Comparison of ENCODE assay signal across 18 cellular contexts in the genomic region with DNA sequence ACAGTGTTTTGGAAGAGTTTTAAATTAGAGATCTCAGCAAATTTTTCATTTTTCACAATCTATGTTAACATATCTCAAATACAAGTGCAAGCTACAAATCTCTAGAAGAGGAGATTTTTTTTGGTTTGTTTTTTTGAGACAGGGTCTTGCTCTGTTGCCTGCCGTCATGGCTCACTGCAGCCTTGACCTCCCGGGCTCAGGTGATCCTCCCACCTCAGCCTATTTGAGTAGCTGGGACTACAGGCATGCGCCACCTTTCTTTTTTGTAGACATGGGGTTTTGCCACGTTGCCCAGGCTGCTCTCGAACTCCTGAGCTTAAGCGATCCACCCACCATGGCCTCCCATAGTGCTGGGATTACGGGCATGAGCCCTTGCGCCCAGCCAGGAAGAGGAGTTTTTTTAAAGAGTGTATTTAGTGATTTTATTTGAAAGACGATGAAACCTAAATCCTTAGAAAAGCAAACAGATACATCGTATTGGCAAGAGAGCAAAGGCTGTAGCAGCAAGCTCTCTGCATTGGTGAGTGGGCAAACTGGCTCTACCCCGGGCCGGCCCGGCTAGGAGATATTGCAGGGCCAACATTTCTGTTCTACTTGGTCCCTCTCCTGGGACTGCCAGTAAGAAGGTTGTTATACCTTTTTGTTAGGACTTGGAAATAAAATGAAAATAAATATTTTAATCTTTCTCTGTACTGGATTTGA. TPM values are rescaled to one million over a fixed set of nuclear protein-coding genes. Genes with fewer than 3 reads are reported as not detected.
A peak's percentile ranks its signal among the peaks of the same experiment; 100 is the strongest.
DNase-seq lines count a peak whose midpoint lies in the region; ATAC-seq and TF ChIP-seq lines count a peak whose summit lies in the region.
"Had no signal": no experiment of that assay in that cellular context is flagged by ENCODE, and none has a peak within 500 bp of the region (broad histone marks: within the 10 kb centered on the region; RNA-seq: fewer than 3 reads in every experiment).

No MANE protein-coding gene starts in this region.

- H3K4me3 Mint-ChIP-seq in activated naive CD4-positive, alpha-beta T cell treated with anti-CD3 and anti-CD28 coated beads, Interleukin-2, amount 50 U/mL, for 24 hours = no peak overlapping the region
- H3K4me3 Mint-ChIP-seq in nephron progenitor cell = peak overlapping the region; percentile 10
- H3K4me3 Mint-ChIP-seq: CD14-positive monocyte; CD4-positive, alpha-beta memory T cell had no signal

- no peak for TF ChIP-seq CTCF in VCaP (conservative IDR thresholded peaks at IDR 0.05)
- TF ChIP-seq CTCF in nephron progenitor cell (IDR thresholded peaks at IDR 0.05) = no peak
- TF ChIP-seq CTCF in thyroid gland (IDR thresholded peaks at IDR 0.05) = peak in 1 of 6 experiments; percentile 8

- no peaks in the 10 kb centered on the region for H3K27me3 Mint-ChIP-seq in activated naive CD4-positive, alpha-beta T cell treated with anti-CD3 and anti-CD28 coated beads, Interleukin-2, amount 50 U/mL, for 24 hours
- peaks cover 6% of the 10 kb centered on the region for H3K27me3 Mint-ChIP-seq in nephron progenitor cell (ENCODE audit: low read depth, poor library complexity)
- H3K27me3 Mint-ChIP-seq: CD4-positive, alpha-beta memory T cell had no signal

- peaks cover 21 to 39% of the 10 kb centered on the region in 2 donors for H3K4me1 ChIP-seq in thyroid gland

- 26 to 44% methylated on average over 13 of the region's 13 CpGs for WGBS in thyroid gland, 2 donors

- no peaks in the 10 kb centered on the region for H3K9me3 Mint-ChIP-seq in activated naive CD4-positive, alpha-beta T cell treated with anti-CD3 and anti-CD28 coated beads, Interleukin-2, amount 50 U/mL, for 24 hours
- H3K9me3 Mint-ChIP-seq in nephron progenitor cell = no peaks in the 10 kb centered on the region
- H3K9me3 Mint-ChIP-seq: CD14-positive monocyte; CD4-positive, alpha-beta memory T cell had no signal

- H3K4me3 ChIP-seq in thyroid gland (replicated peaks in 1 of 3) = no peak overlapping the region
- H3K4me3 ChIP-seq: BLaER1 had no signal

- no peaks in the 10 kb centered on the region for H3K9me3 ChIP-seq in thyroid gland
- H3K9me3 ChIP-seq: BLaER1 had no signal

- intact Hi-C loops in thyroid gland (cut with DNase I) = no loop called here

- peak overlapping the region; percentile 75 for H3K27ac ChIP-seq in VCaP
- H3K27ac ChIP-seq in thyroid gland = peak overlapping the region; percentile 82 to 86 (median 86)
- H3K27ac ChIP-seq: BLaER1 had no signal

- no peaks in the 10 kb centered on the region for H3K27me3 ChIP-seq in thyroid gland
- H3K27me3 ChIP-seq: BLaER1 had no signal

- peak overlapping the region; percentile 41 for H3K27ac Mint-ChIP-seq in activated naive CD4-positive, alpha-beta T cell treated with anti-CD3 and anti-CD28 coated beads, Interleukin-2, amount 50 U/mL, for 24 hours
- H3K27ac Mint-ChIP-seq in nephron progenitor cell = peak overlapping the region; percentile 85

- H3K36me3 ChIP-seq in thyroid gland = no peaks in the 10 kb centered on the region

- no peak for TF ChIP-seq POLR2A in thyroid gland (IDR thresholded peaks at IDR 0.05)

- no peak for ATAC-seq in GM21737 (IDR thresholded peaks at IDR 0.05; ENCODE audit: unreplicated experiment)
- ATAC-seq: HCT116 had no signal

- H3K4me1 Mint-ChIP-seq in activated naive CD4-positive, alpha-beta T cell treated with anti-CD3 and anti-CD28 coated beads, Interleukin-2, amount 50 U/mL, for 24 hours = no peaks in the 10 kb centered on the region
- H3K4me1 Mint-ChIP-seq in nephron progenitor cell = peaks cover 34% of the 10 kb centered on the region
- H3K4me1 Mint-ChIP-seq: CD14-positive monocyte; CD4-positive, alpha-beta memory T cell had no signal

- DNase-seq in activated naive CD4-positive, alpha-beta T cell (lab: John Stamatoyannopoulos, UW) = no peak
- peak; percentile 42 for DNase-seq in nephron progenitor cell
- DNase-seq in thyroid gland = peak; percentile 89
- DNase-seq in NCI-H510A (lab: John Stamatoyannopoulos, UW) = no peak
- no peak for DNase-seq in amniotic stem cell (lab: John Stamatoyannopoulos, UW)
- DNase-seq: 8988T; CD4-positive, alpha-beta memory T cell; DMS153; DMS79; GDM1; GOT3; H7 had no signal

- peaks cover 2% of the 10 kb centered on the region for H3K36me3 Mint-ChIP-seq in activated naive CD4-positive, alpha-beta T cell treated with anti-CD3 and anti-CD28 coated beads, Interleukin-2, amount 50 U/mL, for 24 hours
- H3K36me3 Mint-ChIP-seq in nephron progenitor cell (ENCODE audit: low read depth) = peaks cover 8% of the 10 kb centered on the region

RNA-seq across cellular contexts. Expression of a gene that starts 49.4 kb away (rescaled TPM):
- 100 to 1,000 TPM in 2 of 4 donors, 10 to 100 TPM in 2; 88.3 to 104 (median 95.6) TPM for total RNA-seq in thyroid gland

Comparison
In these comparisons a context has a peak if more than half of its experiments do, and no peak if none do; other contexts are left out.
1. DNase-seq: peak in nephron progenitor cell (single experiment) and thyroid gland (2 of 2); none in activated naive CD4-positive, alpha-beta T cell (0 of 4), NCI-H510A (single experiment) and amniotic stem cell (single experiment).